In the genomic region with DNA sequence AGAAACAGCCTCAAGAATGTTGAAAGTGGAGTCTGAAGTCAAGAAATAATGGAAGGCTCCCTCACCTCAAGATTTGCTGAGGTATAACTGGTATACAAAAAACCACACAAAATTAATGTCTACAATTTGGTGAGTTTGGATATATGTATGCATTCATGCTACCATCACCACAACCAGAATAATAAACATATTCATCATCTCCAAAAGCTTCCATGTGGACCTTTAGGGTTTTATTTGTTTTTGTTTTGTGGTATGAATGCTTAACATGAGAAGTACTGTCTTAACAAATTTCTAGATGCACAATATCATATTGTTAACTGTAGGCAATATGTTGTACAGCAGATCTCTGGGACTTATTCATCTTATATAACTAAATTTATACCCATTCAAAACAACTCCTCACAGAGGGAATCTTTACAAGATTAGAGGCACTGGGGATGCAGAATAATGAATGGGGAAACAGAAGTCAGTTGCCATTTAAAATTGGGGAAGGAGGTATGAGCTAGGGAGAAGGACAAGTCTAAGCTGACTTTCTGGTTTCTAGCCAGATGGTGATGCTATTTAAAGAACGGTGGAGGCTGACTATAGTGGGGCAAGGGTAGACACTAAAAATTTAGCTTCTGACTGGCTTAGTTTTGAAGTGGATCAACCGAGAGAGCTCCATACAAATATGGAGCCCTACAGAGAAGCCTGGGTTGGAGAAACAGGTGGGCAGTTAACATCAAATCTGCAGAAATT, we compare ENCODE assay signal across 18 cellular contexts.
"Had no signal": no experiment of that assay in that cellular context is flagged by ENCODE, and none has a peak within 500 bp of the region (broad histone marks: within the 10 kb centered on the region; RNA-seq: fewer than 3 reads in every experiment).

No MANE protein-coding gene starts in this region.

- H3K4me3 ChIP-seq: lung, prostate gland, right lobe of liver had no signal

- H3K9me3 ChIP-seq: prostate gland, right lobe of liver had no signal

- DNase-seq: activated effector memory CD4-positive, alpha-beta T cell treated with anti-CD3 and anti-CD28 coated beads, Interleukin-2, amount 50 U/mL, for 16 hours; activated T-cell treated with anti-CD3 and anti-CD28 coated beads, Interleukin-2, amount 50 U/mL, for 24 hours; amygdala; brain microvascular endothelial cell; effector memory CD8-positive, alpha-beta T cell; glutamatergic neuron; immature natural killer cell; left cardiac atrium; naive thymus-derived CD4-positive, alpha-beta T cell; nucleus accumbens; right lobe of liver; stimulated activated naive CD4-positive, alpha-beta T cell; substantia nigra; T-helper 2 cell had no signal

- H3K27me3 ChIP-seq: brain microvascular endothelial cell, right lobe of liver had no signal

- H3K36me3 ChIP-seq: brain microvascular endothelial cell, prostate gland, right lobe of liver had no signal

- H3K27ac ChIP-seq: brain microvascular endothelial cell, epithelial cell of prostate, prostate gland, right lobe of liver had no signal

- H3K4me1 ChIP-seq: prostate gland had no signal

- ATAC-seq: activated naive CD4-positive, alpha-beta T cell treated with anti-CD3 and anti-CD28 coated beads, Interleukin-2, amount 50 U/mL, for 72 hours; effector memory CD8-positive, alpha-beta T cell; naive thymus-derived CD4-positive, alpha-beta T cell; right lobe of liver had no signal
